15 cellular contexts compared by ENCODE assay signal in genomic region chr19:38037151-38037611, GRCh38.
DNase-seq lines count a peak whose midpoint lies in the region; ATAC-seq, FAIRE-seq and TF ChIP-seq lines count a peak whose summit lies in the region.
"Had no signal": no experiment of that assay in that cellular context is flagged by ENCODE, and none has a peak within 500 bp of the region (broad histone marks: within the 10 kb centered on the region; RNA-seq: fewer than 3 reads in every experiment).

No MANE protein-coding gene starts in this region.

- no peak overlapping the region for H2AFZ ChIP-seq in OCI-LY7 (ENCODE audit: low read length)

- BruUV-seq in OCI-LY7 (replicated peaks; lab: Mats Ljungman, UMichigan) (no TSS peak), Calu3 (replicated peaks; lab: Mats Ljungman, UMichigan) (no TSS peak)

- POLR2A ChIA-PET in OCI-LY7 (lab: Charles Lee): interaction anchor here (0.5 to 3.2 kb wide), 12 partner anchors 8 to 393 kb away, joined by 3 to 22 read pairs (median 4); partner anchors contain the start of genes SIPA1L3 and WDR87

- peak in 5 of 8 donors; percentile 31 to 64 (median 55) for ATAC-seq in heart right ventricle
- no peak for ATAC-seq in right cardiac atrium
- ATAC-seq: sciatic nerve had no signal

- H3K4me3 Mint-ChIP-seq in Calu3 (ENCODE audit: low read depth, unreplicated experiment): no peak overlapping the region
- H3K4me3 Mint-ChIP-seq: CD14-positive monocyte had no signal

- H3K27me3 ChIP-seq in heart right ventricle (no peaks in the 10 kb centered on the region), right cardiac atrium (ENCODE audit: control insufficient read depth, insufficient read depth) (no peaks in the 10 kb centered on the region)
- H3K27me3 ChIP-seq: upper lobe of left lung had no signal

- DNase-seq in heart right ventricle: no peak
- DNase-seq in right cardiac atrium: no peak
- DNase-seq in OCI-LY7 (ENCODE audit: low spot score): no peak
- DNase-seq in kidney: peak; percentile 51
- DNase-seq in H4 (ENCODE audit: low spot score): no peak
- DNase-seq in HK-2 (ENCODE audit: unreplicated experiment): no peak
- no peak for DNase-seq in ecto neural progenitor cell (ENCODE audit: low spot score)
- DNase-seq in Calu3: no peak
- DNase-seq: activated CD8-positive, alpha-beta memory T cell treated with anti-CD3 and anti-CD28 coated beads for 24 hours; KG1; mammary epithelial cell; T-helper 1 cell had no signal

- H3K9me2 ChIP-seq in OCI-LY7 (ENCODE audit: insufficient read depth, low read length): no peaks in the 10 kb centered on the region

- H3K36me3 Mint-ChIP-seq in Calu3 (ENCODE audit: insufficient read depth, unreplicated experiment): peaks cover 17% of the 10 kb centered on the region

- no peak overlapping the region for H3K9ac ChIP-seq in kidney (ENCODE audit: low read length in 2 of 2)

- H3K4me3 ChIP-seq in heart right ventricle (no peak overlapping the region), right cardiac atrium (ENCODE audit: low read length) (no peak overlapping the region), OCI-LY7 (ENCODE audit: low read depth, low read length, poor library complexity, severe bottlenecking) (no peak overlapping the region), kidney (ENCODE audit: low read length in 2 of 2) (no peak overlapping the region)
- H3K4me3 ChIP-seq: upper lobe of left lung had no signal

- H3K27me3 Mint-ChIP-seq in Calu3 (ENCODE audit: unreplicated experiment): no peaks in the 10 kb centered on the region

- no peak for TF ChIP-seq CTCF in heart right ventricle (IDR thresholded peaks at IDR 0.05)
- TF ChIP-seq CTCF in OCI-LY7 (conservative IDR thresholded peaks at IDR 0.05; ENCODE audit: low read length): no peak
- no peak for TF ChIP-seq CTCF in kidney (IDR thresholded peaks at IDR 0.05; ENCODE audit: borderline replicate concordance, extremely low read depth, insufficient read depth)
- TF ChIP-seq CTCF in Calu3 (IDR thresholded peaks at IDR 0.05; ENCODE audit: unreplicated experiment): no peak

- no peaks in the 10 kb centered on the region for H3K36me3 ChIP-seq in heart right ventricle
- peaks cover 9% of the 10 kb centered on the region for H3K36me3 ChIP-seq in OCI-LY7 (ENCODE audit: insufficient read depth, low read length)
- no peaks in the 10 kb centered on the region for H3K36me3 ChIP-seq in kidney (ENCODE audit: control insufficient read depth in 1 of 2, insufficient read depth in 2 of 2, low read length in 2 of 2)
- H3K36me3 ChIP-seq: upper lobe of left lung had no signal

- H3K79me2 ChIP-seq in OCI-LY7 (ENCODE audit: insufficient read depth, low read depth, low read length): peaks cover 18% of the 10 kb centered on the region

- no peak overlapping the region for H3K27ac ChIP-seq in heart right ventricle
- H3K27ac ChIP-seq in right cardiac atrium (ENCODE audit: low read length): no peak overlapping the region
- H3K27ac ChIP-seq in OCI-LY7 (ENCODE audit: low read depth, low read length, poor library complexity, severe bottlenecking): peak overlapping the region; percentile 97
- H3K27ac ChIP-seq in kidney (ENCODE audit: low read depth in 2 of 2, low read length in 2 of 2): no peak overlapping the region
- H3K27ac ChIP-seq: upper lobe of left lung had no signal

- H3K4me1 ChIP-seq in heart right ventricle (peaks cover 4 to 30% (median 13%) of the 10 kb centered on the region in 9 donors), right cardiac atrium (ENCODE audit: control insufficient read depth, insufficient read depth, low read length) (peaks cover 5% of the 10 kb centered on the region), OCI-LY7 (ENCODE audit: insufficient read depth, low read length, poor library complexity, severe bottlenecking) (peaks cover 65% of the 10 kb centered on the region), kidney (ENCODE audit: control insufficient read depth in 1 of 2, insufficient read depth in 1 of 2, low read depth in 1 of 2, low read length in 2 of 2) (peaks cover 13 to 20% of the 10 kb centered on the region in 2 donors)

- H3K9me3 ChIP-seq in heart right ventricle (peaks cover 0 to 8% (median 0%) of the 10 kb centered on the region in 11 donors), right cardiac atrium (ENCODE audit: control insufficient read depth, low read length) (no peaks in the 10 kb centered on the region), OCI-LY7 (ENCODE audit: low read length) (peaks cover 8% of the 10 kb centered on the region; the same call in 1 of the 2 replicates), kidney (ENCODE audit: control insufficient read depth in 1 of 2, low read length in 2 of 2) (no peaks in the 10 kb centered on the region)
- H3K9me3 ChIP-seq: upper lobe of left lung had no signal

- intact Hi-C loops in heart right ventricle (cut with DNase I): no loop called here
- intact Hi-C loops in right cardiac atrium (cut with DNase I): no loop called here
- intact Hi-C loops in OCI-LY7 (cut with micrococcal nuclease; ENCODE audit: unreplicated experiment): no loop called here
- intact Hi-C loops in kidney (cut with DNase I): no loop called here
- intact Hi-C loops in Calu3 (cut with micrococcal nuclease; ENCODE audit: unreplicated experiment): no loop called here

- CTCF ChIA-PET in OCI-LY7 (lab: Charles Lee; ENCODE audit: unreplicated experiment): interaction anchor here (1.0 kb wide), 1 partner anchor 71 kb away, joined by 3 read pairs; no protein-coding TSS in a partner anchor
- CTCF ChIA-PET in Calu3 (lab: Charles Lee): no interaction called here

- no peaks in the 10 kb centered on the region for H3K9me3 Mint-ChIP-seq in Calu3 (ENCODE audit: low read depth, unreplicated experiment)

- peak overlapping the region; percentile 82 for H3K4me2 ChIP-seq in OCI-LY7 (ENCODE audit: low read length)

- H3K4me1 Mint-ChIP-seq in Calu3 (ENCODE audit: low read depth, unreplicated experiment): peaks cover 21% of the 10 kb centered on the region

- FAIRE-seq in kidney (lab: Jason Lieb, UNC): no peak

- H4K20me1 ChIP-seq in OCI-LY7 (ENCODE audit: insufficient read depth, low read length): no peaks in the 10 kb centered on the region

- no peak overlapping the region for H3K27ac Mint-ChIP-seq in Calu3 (ENCODE audit: unreplicated experiment)

- WGBS in heart right ventricle, 2 donors: 46 to 48% methylated on average over 11 of the region's 11 CpGs
- 47% methylated on average over 11 of the region's 11 CpGs for WGBS in right cardiac atrium

Comparison
In these comparisons a context has a peak if more than half of its experiments do, and no peak if none do; other contexts are left out.
1. ATAC-seq: peak in heart right ventricle (5 of 8); none in right cardiac atrium (0 of 2).